27 cellular contexts compared by ENCODE assay signal in genomic region chr17:43226393-43226792, GRCh38. TPM values are rescaled to one million over a fixed set of nuclear protein-coding genes. Genes with fewer than 3 reads are reported as not detected.
DNase-seq lines count a peak whose midpoint lies in the region; ATAC-seq and TF ChIP-seq lines count a peak whose summit lies in the region.
"Had no signal": no experiment of that assay in that cellular context is flagged by ENCODE, and none has a peak within 500 bp of the region (broad histone marks: within the 10 kb centered on the region; RNA-seq: fewer than 3 reads in every experiment).

No MANE protein-coding gene starts in this region.

- H3K27ac ChIP-seq in H9 (ENCODE audit: insufficient read length, low read depth, low read length) = no peak overlapping the region
- H3K27ac ChIP-seq in OCI-LY7 (ENCODE audit: low read depth, low read length, poor library complexity, severe bottlenecking) = no peak overlapping the region
- no peak overlapping the region for H3K27ac ChIP-seq in hepatocyte
- no peak overlapping the region for H3K27ac ChIP-seq in sigmoid colon
- H3K27ac ChIP-seq: GM23248, SJSA1 had no signal

- no peak overlapping the region for H3K4me3 ChIP-seq in OCI-LY7 (ENCODE audit: low read depth, low read length, poor library complexity, severe bottlenecking)
- H3K4me3 ChIP-seq in hepatocyte = no peak overlapping the region
- no peak overlapping the region for H3K4me3 ChIP-seq in sigmoid colon
- H3K4me3 ChIP-seq: GM23248, K562, SJSA1 had no signal

- H3K27me3 ChIP-seq in H9 (ENCODE audit: insufficient read depth, low read length) (no peaks in the 10 kb centered on the region), hepatocyte (no peaks in the 10 kb centered on the region), sigmoid colon (no peaks in the 10 kb centered on the region)
- H3K27me3 ChIP-seq: BE2C, SJSA1 had no signal

- H3K27me3 Mint-ChIP-seq in H9 (ENCODE audit: low read depth) = no peaks in the 10 kb centered on the region
- no peaks in the 10 kb centered on the region for H3K27me3 Mint-ChIP-seq in activated naive CD4-positive, alpha-beta T cell treated with anti-CD3 and anti-CD28 coated beads, Interleukin-2, amount 10 ng/mL, durations not matched to agents 7 days and 5 days

- no peak overlapping the region for H2AFZ ChIP-seq in H9 (ENCODE audit: low read length)
- no peak overlapping the region for H2AFZ ChIP-seq in OCI-LY7 (ENCODE audit: low read length)
- H2AFZ ChIP-seq in hepatocyte = no peak overlapping the region
- H2AFZ ChIP-seq: GM23248 had no signal

- H2BK12ac ChIP-seq in H9 (ENCODE audit: insufficient read length, low read depth, low read length) = no peak overlapping the region

- no peak overlapping the region for H2BK120ac ChIP-seq in H9 (ENCODE audit: low read depth, low read length, poor library complexity, severe bottlenecking)

- no peak overlapping the region for H3K56ac ChIP-seq in H9 (ENCODE audit: insufficient read length, low read depth, low read length)

- H3K4me3 Mint-ChIP-seq in H9 = no peak overlapping the region
- H3K4me3 Mint-ChIP-seq in activated naive CD4-positive, alpha-beta T cell treated with anti-CD3 and anti-CD28 coated beads, Interleukin-2, amount 10 ng/mL, durations not matched to agents 7 days and 5 days = no peak overlapping the region
- H3K4me3 Mint-ChIP-seq: CD14-positive monocyte had no signal

- H3K4me1 ChIP-seq in H9 (ENCODE audit: insufficient read depth, low read length) (no peaks in the 10 kb centered on the region), OCI-LY7 (ENCODE audit: insufficient read depth, low read length, poor library complexity, severe bottlenecking) (no peaks in the 10 kb centered on the region), hepatocyte (ENCODE audit: insufficient read depth) (no peaks in the 10 kb centered on the region), sigmoid colon (no peaks in the 10 kb centered on the region)
- H3K4me1 ChIP-seq: BE2C, SJSA1 had no signal

- POLR2A ChIA-PET in OCI-LY7 (lab: Charles Lee) = interaction anchor here (0.6 kb wide), 1 partner anchor 93 kb away, joined by 3 read pairs; no protein-coding TSS in a partner anchor

- H3T11ph ChIP-seq in H9 (ENCODE audit: low read length) = no peak overlapping the region

- no peak overlapping the region for H3K23ac ChIP-seq in H9 (ENCODE audit: insufficient read length, low read depth, low read length)

- no peaks in the 10 kb centered on the region for H3K79me2 ChIP-seq in H9 (ENCODE audit: insufficient read depth, low read length)
- no peaks in the 10 kb centered on the region for H3K79me2 ChIP-seq in OCI-LY7 (ENCODE audit: insufficient read depth, low read depth, low read length)
- no peaks in the 10 kb centered on the region for H3K79me2 ChIP-seq in hepatocyte

- no peak overlapping the region for H2BK5ac ChIP-seq in H9 (ENCODE audit: insufficient read length, low read length)

- peak; percentile 10 for DNase-seq in H9
- DNase-seq in OCI-LY7 (ENCODE audit: low spot score) = no peak
- DNase-seq in hepatocyte (ENCODE audit: low spot score) = peak; percentile 1
- peak; percentile 19 for DNase-seq in sigmoid colon
- no peak for DNase-seq in activated naive CD4-positive, alpha-beta T cell treated with anti-CD3 and anti-CD28 coated beads, Interleukin-2, amount 10 ng/mL, durations not matched to agents 7 days and 5 days
- DNase-seq in NCI-H82 treated with DMSO at 0.1 percent for 48 hours (lab: John Stamatoyannopoulos, UW; ENCODE audit: unreplicated experiment) = no peak
- no peak for DNase-seq in activated CD4-positive, alpha-beta T cell treated with anti-CD3 and anti-CD28 coated beads, Interleukin-2, amount 50 U/mL, for 4 hours
- DNase-seq: BE2C; GM23248; H7; MV-4-11; NCI-H1105; NCI-H146; NCI-H1930; NCI-H2107; NCI-H524 treated with DMSO at 0.1 percent for 48 hours; NCI-H774; NK-92 treated with Interleukin-12 subunit alpha and Interleukin-12 subunit beta, amount 100 ng/mL, for 24 hours; Right ventricle myocardium superior; RPMI8226 had no signal

- no peaks in the 10 kb centered on the region for H3K79me1 ChIP-seq in H9 (ENCODE audit: insufficient read depth, low read depth, low read length, poor library complexity, severe bottlenecking)

- no peaks in the 10 kb centered on the region for H3K36me3 Mint-ChIP-seq in H9 (ENCODE audit: insufficient read depth in 1 of 3, low read depth in 3 of 3)
- peaks cover 3% of the 10 kb centered on the region for H3K36me3 Mint-ChIP-seq in activated naive CD4-positive, alpha-beta T cell treated with anti-CD3 and anti-CD28 coated beads, Interleukin-2, amount 10 ng/mL, durations not matched to agents 7 days and 5 days

- TF ChIP-seq EP300 in sigmoid colon (IDR thresholded peaks at IDR 0.05) = no peak

- no peak overlapping the region for H2AK5ac ChIP-seq in H9 (ENCODE audit: insufficient read length, low read length)

- H4K20me1 ChIP-seq in H9 (ENCODE audit: control insufficient read depth, insufficient read depth, insufficient read length) = no peaks in the 10 kb centered on the region
- H4K20me1 ChIP-seq in OCI-LY7 (ENCODE audit: insufficient read depth, low read length) = no peaks in the 10 kb centered on the region
- no peaks in the 10 kb centered on the region for H4K20me1 ChIP-seq in hepatocyte (ENCODE audit: insufficient read depth, poor library complexity, severe bottlenecking)

- no peak for TF ChIP-seq POLR2A in sigmoid colon (IDR thresholded peaks at IDR 0.05)

- H3K4me2 ChIP-seq in H9 (ENCODE audit: insufficient read depth, insufficient read length, low read length) (no peak overlapping the region), OCI-LY7 (ENCODE audit: low read length) (no peak overlapping the region), hepatocyte (no peak overlapping the region)

- intact Hi-C loops in OCI-LY7 (cut with micrococcal nuclease; ENCODE audit: unreplicated experiment) = no loop called here
- intact Hi-C loops in sigmoid colon (cut with DNase I) = no loop called here

- H3K9me3 ChIP-seq in H9 (ENCODE audit: control insufficient read depth, low read depth, low read length) = no peaks in the 10 kb centered on the region
- H3K9me3 ChIP-seq in OCI-LY7 (ENCODE audit: low read length) = no peaks in the 10 kb centered on the region
- no peaks in the 10 kb centered on the region for H3K9me3 ChIP-seq in hepatocyte (ENCODE audit: low read depth)
- no peaks in the 10 kb centered on the region for H3K9me3 ChIP-seq in sigmoid colon
- H3K9me3 ChIP-seq: BE2C, SJSA1 had no signal

- no peak overlapping the region for H3K9ac ChIP-seq in H9 (ENCODE audit: extremely low read depth, insufficient read length, low read length)
- H3K9ac ChIP-seq: GM23248 had no signal

- WGBS in H9 (ENCODE audit: extremely low coverage, insufficient read length, low lambda C conversion rate) = no CpG with 5 or more reads among the region's 7 CpGs
- 90% methylated on average over 7 of the region's 7 CpGs for WGBS in hepatocyte (ENCODE audit: low lambda C conversion rate, missing lambda C conversion rate)
- 92 to 97% methylated on average over 7 of the region's 7 CpGs for WGBS in sigmoid colon, 2 donors

- H3K4me1 Mint-ChIP-seq in H9 = no peaks in the 10 kb centered on the region
- H3K4me1 Mint-ChIP-seq in activated naive CD4-positive, alpha-beta T cell treated with anti-CD3 and anti-CD28 coated beads, Interleukin-2, amount 10 ng/mL, durations not matched to agents 7 days and 5 days = peaks cover 8% of the 10 kb centered on the region
- H3K4me1 Mint-ChIP-seq: CD14-positive monocyte had no signal

- H4K5ac ChIP-seq in H9 (ENCODE audit: insufficient read length, low read depth, low read length) = no peak overlapping the region

- TSS peak; percentile 49 for BruUV-seq in OCI-LY7 (replicated peaks; lab: Mats Ljungman, UMichigan)

- no peak overlapping the region for H2BK20ac ChIP-seq in H9 (ENCODE audit: low read depth, low read length, poor library complexity, severe bottlenecking)

- H3K18ac ChIP-seq in H9 (ENCODE audit: insufficient read length, low read depth, low read length) = no peak overlapping the region

- no peak overlapping the region for H3K27ac Mint-ChIP-seq in H9
- no peak overlapping the region for H3K27ac Mint-ChIP-seq in activated naive CD4-positive, alpha-beta T cell treated with anti-CD3 and anti-CD28 coated beads, Interleukin-2, amount 10 ng/mL, durations not matched to agents 7 days and 5 days
- H3K27ac Mint-ChIP-seq: CD14-positive monocyte had no signal

- no peak for ATAC-seq in GM21723 (IDR thresholded peaks at IDR 0.05; ENCODE audit: unreplicated experiment)
- ATAC-seq: K562 had no signal

- no peak overlapping the region for H4K8ac ChIP-seq in H9 (replicated peaks; ENCODE audit: insufficient read length, low read depth, low read length)

- no peaks in the 10 kb centered on the region for H3K23me2 ChIP-seq in H9 (ENCODE audit: insufficient read length, low read depth, low read length, poor library complexity, severe bottlenecking)

- no peaks in the 10 kb centered on the region for H3K9me2 ChIP-seq in OCI-LY7 (ENCODE audit: insufficient read depth, low read length)
- no peaks in the 10 kb centered on the region for H3K9me2 ChIP-seq in hepatocyte (replicated peaks; ENCODE audit: insufficient read depth)

- H2BK15ac ChIP-seq in H9 (ENCODE audit: low read depth, low read length) = no peak overlapping the region

- no peaks in the 10 kb centered on the region for H3K9me3 Mint-ChIP-seq in H9
- no peaks in the 10 kb centered on the region for H3K9me3 Mint-ChIP-seq in activated naive CD4-positive, alpha-beta T cell treated with anti-CD3 and anti-CD28 coated beads, Interleukin-2, amount 10 ng/mL, durations not matched to agents 7 days and 5 days
- H3K9me3 Mint-ChIP-seq: CD14-positive monocyte had no signal

- CTCF ChIA-PET in OCI-LY7 (lab: Charles Lee; ENCODE audit: unreplicated experiment) = no interaction called here
- CTCF ChIA-PET in activated naive CD4-positive, alpha-beta T cell treated with anti-CD3 and anti-CD28 coated beads, Interleukin-2, amount 10 ng/mL, durations not matched to agents 7 days and 5 days (lab: Charles Lee) = no interaction called here

- no peak overlapping the region for H4K91ac ChIP-seq in H9 (ENCODE audit: insufficient read length, low read depth, low read length)

- no peak for TF ChIP-seq CTCF in H9 (conservative IDR thresholded peaks at IDR 0.05)
- TF ChIP-seq CTCF in OCI-LY7 (conservative IDR thresholded peaks at IDR 0.05; ENCODE audit: low read length) = no peak
- TF ChIP-seq CTCF in hepatocyte (IDR thresholded peaks at IDR 0.05; ENCODE audit: poor library complexity) = no peak
- no peak for TF ChIP-seq CTCF in sigmoid colon (IDR thresholded peaks at IDR 0.05)

- no peaks in the 10 kb centered on the region for H3K36me3 ChIP-seq in OCI-LY7 (ENCODE audit: insufficient read depth, low read length)
- no peaks in the 10 kb centered on the region for H3K36me3 ChIP-seq in hepatocyte (replicated peaks; ENCODE audit: insufficient read depth, low read depth)
- peaks cover 0 to 16% (median 0%) of the 10 kb centered on the region in 4 donors for H3K36me3 ChIP-seq in sigmoid colon
- H3K36me3 ChIP-seq: BE2C had no signal

- H3K4ac ChIP-seq in H9 (ENCODE audit: low read depth, low read length) = no peak overlapping the region

- no peak overlapping the region for H3K14ac ChIP-seq in H9 (ENCODE audit: insufficient read depth, low read length)

RNA-seq across cellular contexts. Expression of gene CCDC200, which starts 2.0 kb away (rescaled TPM):
- total RNA-seq in H9 (2021) = not detected in 2 replicates
- total RNA-seq in OCI-LY7 (2014; rRNA removed; shearing (Covaris generic)) = not detected in 2 replicates
- total RNA-seq in OCI-LY7 (2022) = not detected in 2 replicates
- total RNA-seq in hepatocyte = not detected in 2 replicates
- polyA plus RNA-seq in hepatocyte = 2.8 and 3.2 TPM in 2 replicates
- not detected for total RNA-seq in sigmoid colon
- polyA plus RNA-seq in sigmoid colon = under 1 TPM in 1 of 3 donors, not detected in 2; 0.12 TPM
- total RNA-seq: GM23248, H7, HT1080, K562, LHCN-M2, MCF 10A, Right ventricle myocardium superior, SJSA1 had no signal
- polyA plus RNA-seq: CD14-positive monocyte had no signal

RNA-seq across cellular contexts. Expression of gene RNU2-1, which starts 7.4 kb away (rescaled TPM):
- total RNA-seq in H9 (2021) = 6,078 and 6,186 TPM in 2 replicates
- total RNA-seq in OCI-LY7 (2014; rRNA removed; shearing (Covaris generic)) = not detected in 2 replicates
- total RNA-seq in OCI-LY7 (2022) = 7,263 and 7,340 TPM in 2 replicates
- not detected in 2 replicates for total RNA-seq in hepatocyte
- polyA plus RNA-seq in hepatocyte = 2.9 TPM in 1 of 2 replicates, not detected in the other
- total RNA-seq in sigmoid colon = not detected
- polyA plus RNA-seq in sigmoid colon = not detected
- total RNA-seq: GM23248, H7, HT1080, LHCN-M2, SJSA1 had no signal
- polyA plus RNA-seq: CD14-positive monocyte, K562 had no signal

RNA-seq across cellular contexts. Expression of gene TMEM106A, which starts 14.7 kb away (rescaled TPM):
- total RNA-seq in H9 (2021) = 3.7 and 4.5 TPM in 2 replicates
- 7.1 and 9.4 TPM in 2 replicates for total RNA-seq in OCI-LY7 (2014; rRNA removed; shearing (Covaris generic))
- total RNA-seq in OCI-LY7 (2022) = 17.1 and 19.1 TPM in 2 replicates
- total RNA-seq in hepatocyte = 6.7 and 11.4 TPM in 2 replicates
- polyA plus RNA-seq in hepatocyte = 7.2 and 8.4 TPM in 2 replicates
- total RNA-seq in sigmoid colon = 1 to 10 TPM; 3.0 to 7.2 (median 4.7) TPM
- 1 to 10 TPM; 2.4 to 9.4 (median 3.5) TPM for polyA plus RNA-seq in sigmoid colon

RNA-seq across cellular contexts. Expression of gene NBR1, which starts 55.4 kb away (rescaled TPM):
- total RNA-seq in H9 (2021) = 34.2 and 34.6 TPM in 2 replicates
- total RNA-seq in OCI-LY7 (2014; rRNA removed; shearing (Covaris generic)) = 15.2 and 16.2 TPM in 2 replicates
- 38.6 and 48.3 TPM in 2 replicates for total RNA-seq in OCI-LY7 (2022)
- 82.4 and 82.7 TPM in 2 replicates for total RNA-seq in hepatocyte
- polyA plus RNA-seq in hepatocyte = 37.6 and 37.7 TPM in 2 replicates
- total RNA-seq in sigmoid colon = 10 to 100 TPM; 77.5 to 98.1 (median 81.5) TPM
- polyA plus RNA-seq in sigmoid colon = 10 to 100 TPM; 50.9 to 93.4 (median 74.5) TPM

Comparison
In these comparisons a context has a peak if more than half of its experiments do, and no peak if none do; other contexts are left out.
1. DNase-seq: peak in H9 (single experiment), hepatocyte (single experiment) and sigmoid colon (single experiment); none in OCI-LY7 (single experiment), activated naive CD4-positive, alpha-beta T cell treated with anti-CD3 and anti-CD28 coated beads, Interleukin-2, amount 10 ng/mL, durations not matched to agents 7 days and 5 days (single experiment), NCI-H82 treated with DMSO at 0.1 percent for 48 hours (single experiment) and activated CD4-positive, alpha-beta T cell treated with anti-CD3 and anti-CD28 coated beads, Interleukin-2, amount 50 U/mL, for 4 hours (0 of 2).